25 cellular contexts compared by ENCODE assay signal in genomic region chr15:70834999-70835398, GRCh38. TPM values are rescaled to one million over a fixed set of nuclear protein-coding genes. Genes with fewer than 3 reads are reported as not detected.
DNase-seq lines count a peak whose midpoint lies in the region; ATAC-seq and TF ChIP-seq lines count a peak whose summit lies in the region.
"Had no signal": no experiment of that assay in that cellular context is flagged by ENCODE, and none has a peak within 500 bp of the region (broad histone marks: within the 10 kb centered on the region; RNA-seq: fewer than 3 reads in every experiment).

No MANE protein-coding gene starts in this region.

- H2BK5ac ChIP-seq in mesenchymal stem cell (ENCODE audit: low read depth, low read length, poor library complexity, severe bottlenecking) = no peak overlapping the region

- H3K36me3 Mint-ChIP-seq in HFFc6 (ENCODE audit: low read depth) = peaks cover 51% of the 10 kb centered on the region
- H3K36me3 Mint-ChIP-seq: activated naive CD8-positive, alpha-beta T cell treated with anti-CD3 and anti-CD28 coated beads, Interleukin-2, amount 10 ng/mL, durations not matched to agents 7 days and 5 days; memory B cell had no signal

- H3K23ac ChIP-seq in mesenchymal stem cell (ENCODE audit: low read length in 2 of 2) = no peak overlapping the region

- H2AFZ ChIP-seq in mesenchymal stem cell (ENCODE audit: low read depth, low read length) = no peak overlapping the region

- H3K27ac ChIP-seq in mesenchymal stem cell (ENCODE audit: low read length, poor library complexity, severe bottlenecking) = no peak overlapping the region
- peak overlapping the region; percentile 67 to 86 for H3K27ac ChIP-seq in testis
- H3K27ac ChIP-seq in thyroid gland = peak overlapping the region in 1 of 3 donors; percentile 56
- H3K27ac ChIP-seq: C4-2B had no signal

- TF ChIP-seq POLR2A in testis (IDR thresholded peaks at IDR 0.05) = no peak
- no peak for TF ChIP-seq POLR2A in thyroid gland (IDR thresholded peaks at IDR 0.05)

- H3K4me3 ChIP-seq in mesenchymal stem cell (ENCODE audit: insufficient read depth in 1 of 2, low read depth in 1 of 2, low read length in 2 of 2) = no peak overlapping the region
- no peak overlapping the region for H3K4me3 ChIP-seq in testis
- H3K4me3 ChIP-seq in HAP-1 = no peak overlapping the region
- no peak overlapping the region for H3K4me3 ChIP-seq in thyroid gland (replicated peaks in 1 of 3)
- H3K4me3 ChIP-seq: uterus had no signal

- no peaks in the 10 kb centered on the region for H3K27me3 Mint-ChIP-seq in HFFc6 (ENCODE audit: insufficient read depth)
- H3K27me3 Mint-ChIP-seq: progenitor cell of endocrine pancreas had no signal

- no peak for TF ChIP-seq CTCF in HFFc6 (IDR thresholded peaks at IDR 0.05)
- TF ChIP-seq CTCF in testis (IDR thresholded peaks at IDR 0.05) = no peak
- TF ChIP-seq CTCF in thyroid gland (IDR thresholded peaks at IDR 0.05) = no peak

- peaks cover 44% of the 10 kb centered on the region for H3K4me1 Mint-ChIP-seq in HFFc6 (ENCODE audit: low read depth)
- H3K4me1 Mint-ChIP-seq: activated naive CD8-positive, alpha-beta T cell treated with anti-CD3 and anti-CD28 coated beads, Interleukin-2, amount 10 ng/mL, durations not matched to agents 7 days and 5 days; memory B cell; stimulated activated naive CD8-positive, alpha-beta T cell treated with anti-CD3 and anti-CD28 coated beads, Interleukin-15, amount 100 ng/mL, for 72 hours; T-helper 17 cell had no signal

- H3K36me3 ChIP-seq in mesenchymal stem cell (ENCODE audit: control insufficient read depth in 1 of 2, insufficient read depth in 2 of 2, low read depth in 1 of 2, low read length in 2 of 2) (peaks cover 19 to 61% of the 10 kb centered on the region in 2 experiments), testis (ENCODE audit: low read depth, missing control alignments) (no peaks in the 10 kb centered on the region), HAP-1 (replicated peaks) (peaks cover 24% of the 10 kb centered on the region), thyroid gland (peaks cover 15 to 18% of the 10 kb centered on the region in 2 donors)
- H3K36me3 ChIP-seq: uterus had no signal

- H3K4me1 ChIP-seq in mesenchymal stem cell (ENCODE audit: control insufficient read depth, insufficient read depth, low read depth, low read length) (peaks cover 20% of the 10 kb centered on the region), testis (peaks cover 28% of the 10 kb centered on the region), HAP-1 (peaks cover 9% of the 10 kb centered on the region), thyroid gland (peaks cover 4 to 27% of the 10 kb centered on the region in 2 donors)
- H3K4me1 ChIP-seq: uterus had no signal

- no peaks in the 10 kb centered on the region for H3K9me3 Mint-ChIP-seq in HFFc6
- H3K9me3 Mint-ChIP-seq: activated naive CD8-positive, alpha-beta T cell treated with anti-CD3 and anti-CD28 coated beads, Interleukin-2, amount 10 ng/mL, durations not matched to agents 7 days and 5 days; activated T-cell treated with anti-CD3 and anti-CD28 coated beads, Interleukin-2, amount 50 U/mL, for 24 hours; memory B cell; stimulated activated naive CD8-positive, alpha-beta T cell treated with anti-CD3 and anti-CD28 coated beads, Interleukin-15, amount 100 ng/mL, for 72 hours had no signal

- H4K91ac ChIP-seq in mesenchymal stem cell (ENCODE audit: low read length) = no peak overlapping the region

- intact Hi-C loops in testis (cut with DNase I; ENCODE audit: low total_unique reads) = no loop called here
- intact Hi-C loops in thyroid gland (cut with DNase I) = loop anchor here (5.0 kb wide), 1 partner anchor 42 kb away; no protein-coding TSS in a partner anchor

- no peak overlapping the region for H3K4me2 ChIP-seq in mesenchymal stem cell (ENCODE audit: low read length, poor library complexity, severe bottlenecking)

- DNase-seq in HFFc6 (no peak), mesenchymal stem cell (no peak), testis (no peak), HAP-1 (ENCODE audit: low spot score in 2 of 2) (no peak), NCI-H187 (lab: John Stamatoyannopoulos, UW) (no peak), thyroid gland (no peak)
- DNase-seq: activated CD8-positive, alpha-beta memory T cell treated with anti-CD3 and anti-CD28 coated beads for 24 hours; activated gamma-delta T cell; activated naive CD8-positive, alpha-beta T cell treated with anti-CD3 and anti-CD28 coated beads, Interleukin-2, amount 10 ng/mL, durations not matched to agents 7 days and 5 days; activated T-cell treated with anti-CD3 and anti-CD28 coated beads, Interleukin-2, amount 50 U/mL, for 24 hours; Caco-2; DMS79 treated with DMSO at 0.1 percent for 48 hours; GF-D8; NCI-H1092 treated with DMSO at 0.1 percent for 48 hours; NCI-H2029 treated with DMSO at 0.1 percent for 48 hours; NCI-H226; NCI-H69; stimulated activated naive CD8-positive, alpha-beta T cell treated with anti-CD3 and anti-CD28 coated beads, Interleukin-15, amount 100 ng/mL, for 72 hours; T-helper 17 cell had no signal

- no peak for ATAC-seq in SK-N-SH treated with all-trans-retinoic acid at 6 μM for 48 hours
- ATAC-seq in HG03196 (IDR thresholded peaks at IDR 0.05; ENCODE audit: unreplicated experiment) = no peak
- ATAC-seq: stimulated activated naive CD8-positive, alpha-beta T cell treated with anti-CD3 and anti-CD28 coated beads, Interleukin-15, amount 100 ng/mL, for 72 hours; T-helper 17 cell had no signal

- H3K27me3 ChIP-seq in mesenchymal stem cell (ENCODE audit: control insufficient read depth in 1 of 2, insufficient read depth in 1 of 2, low read length in 2 of 2) (no peaks in the 10 kb centered on the region), testis (no peaks in the 10 kb centered on the region), HAP-1 (ENCODE audit: low read depth) (no peaks in the 10 kb centered on the region), thyroid gland (no peaks in the 10 kb centered on the region)
- H3K27me3 ChIP-seq: uterus had no signal

- peak overlapping the region; percentile 41 for H3K9ac ChIP-seq in mesenchymal stem cell (ENCODE audit: low read length)

- H3K9me3 ChIP-seq in mesenchymal stem cell (ENCODE audit: control insufficient read depth, low read length) (no peaks in the 10 kb centered on the region), testis (no peaks in the 10 kb centered on the region), HAP-1 (no peaks in the 10 kb centered on the region), thyroid gland (no peaks in the 10 kb centered on the region)
- H3K9me3 ChIP-seq: Caco-2, uterus had no signal

- peaks cover 23% of the 10 kb centered on the region for H3K79me1 ChIP-seq in mesenchymal stem cell (replicated peaks; ENCODE audit: low read length, poor library complexity, severe bottlenecking)

- in situ Hi-C loops in HAP-1 (cut with MboI; ENCODE audit: low sequenced_read_pairs) = no loop called here

- no peak overlapping the region for H3K4ac ChIP-seq in mesenchymal stem cell (ENCODE audit: low read depth in 1 of 2, low read length in 2 of 2)

- peak overlapping the region; percentile 19; the same call in 1 of the 2 replicates for H3K27ac Mint-ChIP-seq in HFFc6
- H3K27ac Mint-ChIP-seq: activated naive CD8-positive, alpha-beta T cell treated with anti-CD3 and anti-CD28 coated beads, Interleukin-2, amount 10 ng/mL, durations not matched to agents 7 days and 5 days; activated T-cell treated with anti-CD3 and anti-CD28 coated beads, Interleukin-2, amount 50 U/mL, for 24 hours; memory B cell; stimulated activated naive CD8-positive, alpha-beta T cell treated with anti-CD3 and anti-CD28 coated beads, Interleukin-15, amount 100 ng/mL, for 72 hours; T-helper 17 cell had no signal

- 73% methylated on average over 2 of the region's 2 CpGs for WGBS in mesenchymal stem cell
- 57 to 61% methylated on average over 2 of the region's 2 CpGs for WGBS in testis, 2 donors
- WGBS in thyroid gland, 2 donors = 71 to 79% methylated on average over 2 of the region's 2 CpGs

- no peak overlapping the region for H3K4me3 Mint-ChIP-seq in HFFc6
- H3K4me3 Mint-ChIP-seq: activated naive CD8-positive, alpha-beta T cell treated with anti-CD3 and anti-CD28 coated beads, Interleukin-2, amount 10 ng/mL, durations not matched to agents 7 days and 5 days; activated T-cell treated with anti-CD3 and anti-CD28 coated beads, Interleukin-2, amount 50 U/mL, for 24 hours; memory B cell; stimulated activated naive CD8-positive, alpha-beta T cell treated with anti-CD3 and anti-CD28 coated beads, Interleukin-15, amount 100 ng/mL, for 72 hours; T-helper 17 cell had no signal

- no peak overlapping the region for H3K18ac ChIP-seq in mesenchymal stem cell (ENCODE audit: low read depth in 1 of 2, low read length in 2 of 2)

- no peak overlapping the region for H2BK15ac ChIP-seq in mesenchymal stem cell (ENCODE audit: low read depth, poor library complexity, severe bottlenecking)

- H2BK12ac ChIP-seq in mesenchymal stem cell (ENCODE audit: low read length in 2 of 2) = no peak overlapping the region

- no peak overlapping the region for H2BK120ac ChIP-seq in mesenchymal stem cell (ENCODE audit: low read depth, low read length)

- H4K8ac ChIP-seq in mesenchymal stem cell (ENCODE audit: low read length) = no peak overlapping the region

- H3K14ac ChIP-seq in mesenchymal stem cell (ENCODE audit: low read length in 2 of 2) = no peak overlapping the region

- H2AK5ac ChIP-seq in mesenchymal stem cell (ENCODE audit: low read length, severe bottlenecking) = no peak overlapping the region

TF ChIP-seq in SK-N-SH treated with all-trans-retinoic acid at 6 μM for 48 hours, 23 proteins besides CTCF, POLR2A, EP300 and RAD21:
- TF ChIP-seq ZNF8 (CRISPR knock-in tag; IDR thresholded peaks at IDR 0.05) (no peak), ZFP3 (CRISPR knock-in tag; IDR thresholded peaks at IDR 0.05) (peak; percentile 95), ZNF70 (CRISPR knock-in tag; IDR thresholded peaks at IDR 0.05) (no peak)

RNA-seq across cellular contexts. Expression of gene LARP6, which starts 19.0 kb away (rescaled TPM):
- 100 to 1,000 TPM; 105 to 121 (median 115) TPM for total RNA-seq in HFFc6 (2021; fragmentation: NEBNext Ultra II Directional; extraction: Animal tissue kit (Norgen Biotek cat#: 25700))
- 57.0 TPM for polyA plus RNA-seq in mesenchymal stem cell (2013, experiment 1 of 2)
- 60.3 TPM for polyA plus RNA-seq in mesenchymal stem cell (2013, experiment 2 of 2)
- 10 to 100 TPM; 49.6 to 57.1 TPM for total RNA-seq in testis
- 105 TPM for polyA plus RNA-seq in testis (ENCODE audit: insufficient read depth, low read depth, low replicate concordance)
- total RNA-seq in thyroid gland = 100 to 1,000 TPM in 2 of 4 donors, 10 to 100 TPM in 2; 70.8 to 123 (median 92.9) TPM
- total RNA-seq: activated naive CD8-positive, alpha-beta T cell treated with anti-CD3 and anti-CD28 coated beads, Interleukin-2, amount 10 ng/mL, durations not matched to agents 7 days and 5 days had no signal

RNA-seq across cellular contexts. Expression of gene THAP10, which starts 57.2 kb away (rescaled TPM):
- 1 to 10 TPM; 4.2 to 5.8 (median 5.1) TPM for total RNA-seq in HFFc6 (2021; fragmentation: NEBNext Ultra II Directional; extraction: Animal tissue kit (Norgen Biotek cat#: 25700))
- polyA plus RNA-seq in mesenchymal stem cell (2013, experiment 1 of 2) = 1.2 TPM
- polyA plus RNA-seq in mesenchymal stem cell (2013, experiment 2 of 2) = 1.2 TPM
- total RNA-seq in testis (1 to 10 TPM; 4.5 to 6.5 TPM), thyroid gland (1 to 10 TPM; 3.9 to 5.4 (median 4.9) TPM)
- 6.1 TPM for polyA plus RNA-seq in testis (ENCODE audit: insufficient read depth, low read depth, low replicate concordance)
- total RNA-seq: activated naive CD8-positive, alpha-beta T cell treated with anti-CD3 and anti-CD28 coated beads, Interleukin-2, amount 10 ng/mL, durations not matched to agents 7 days and 5 days had no signal

RNA-seq across cellular contexts. Expression of gene LRRC49, which starts 57.6 kb away (rescaled TPM):
- total RNA-seq in HFFc6 (2021; fragmentation: NEBNext Ultra II Directional; extraction: Animal tissue kit (Norgen Biotek cat#: 25700)) = 10 to 100 TPM in 3 of 6 experiments, 1 to 10 TPM in 3; 6.2 to 13.4 (median 10.2) TPM
- 1.7 TPM for polyA plus RNA-seq in mesenchymal stem cell (2013, experiment 1 of 2)
- polyA plus RNA-seq in mesenchymal stem cell (2013, experiment 2 of 2) = 1.8 TPM
- total RNA-seq in testis = 10 to 100 TPM; 19.9 to 35.4 TPM
- polyA plus RNA-seq in testis (ENCODE audit: insufficient read depth, low read depth, low replicate concordance) = 22.4 TPM
- total RNA-seq in thyroid gland = 10 to 100 TPM in 3 of 4 donors, 1 to 10 TPM in 1; 8.3 to 16.1 (median 11.9) TPM
- total RNA-seq: activated naive CD8-positive, alpha-beta T cell treated with anti-CD3 and anti-CD28 coated beads, Interleukin-2, amount 10 ng/mL, durations not matched to agents 7 days and 5 days had no signal
